17 cellular contexts compared by ENCODE assay signal in the genomic region with DNA sequence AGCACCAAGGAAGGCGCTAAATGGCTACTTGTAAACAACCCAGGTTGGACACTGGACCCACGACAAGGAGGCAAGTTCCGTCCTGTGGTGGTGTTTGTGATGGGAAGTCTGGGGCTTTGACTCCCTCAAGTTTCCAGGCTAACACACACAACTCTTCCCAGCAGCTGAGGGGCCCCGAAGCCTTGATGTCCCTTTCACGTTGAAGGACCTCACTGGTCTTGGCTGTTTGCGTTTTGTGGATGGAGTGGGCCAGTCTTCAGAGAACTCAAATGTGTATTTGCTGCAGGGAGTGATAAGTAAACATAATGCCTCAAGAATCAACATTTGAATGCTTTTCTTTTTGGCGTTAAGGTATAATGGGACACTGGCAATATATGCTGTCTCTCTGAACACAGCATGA.
DNase-seq lines count a peak whose midpoint lies in the region; ATAC-seq, FAIRE-seq and TF ChIP-seq lines count a peak whose summit lies in the region.
"Had no signal": no experiment of that assay in that cellular context is flagged by ENCODE, and none has a peak within 500 bp of the region (broad histone marks: within the 10 kb centered on the region; RNA-seq: fewer than 3 reads in every experiment).

No MANE protein-coding gene starts in this region.

- H3K4me2 ChIP-seq in H9 (ENCODE audit: insufficient read depth, insufficient read length, low read length), result no peak overlapping the region
- no peak overlapping the region for H3K4me2 ChIP-seq in neural progenitor cell

- TF ChIP-seq CTCF in H9 (conservative IDR thresholded peaks at IDR 0.05) (no peak), WTC11 (IDR thresholded peaks at IDR 0.05) (no peak), neural progenitor cell (IDR thresholded peaks at IDR 0.05) (no peak), D721Med (IDR thresholded peaks at IDR 0.05; ENCODE audit: insufficient read depth, missing control alignments) (no peak)

- H4K91ac ChIP-seq in H9 (ENCODE audit: insufficient read length, low read depth, low read length), result no peak overlapping the region

- no peak overlapping the region for H3K27ac ChIP-seq in H9 (ENCODE audit: insufficient read length, low read depth, low read length)
- no peak overlapping the region for H3K27ac ChIP-seq in neural progenitor cell
- H3K27ac ChIP-seq: C4-2B had no signal

- no peaks in the 10 kb centered on the region for H3K79me2 ChIP-seq in H9 (ENCODE audit: insufficient read depth, low read length)
- H3K79me2 ChIP-seq in neural progenitor cell (ENCODE audit: low read depth), result no peaks in the 10 kb centered on the region

- no peaks in the 10 kb centered on the region for H3K36me3 ChIP-seq in neural progenitor cell

- peaks cover 12% of the 10 kb centered on the region; the same call in 1 of the 2 replicates for H3K4me1 ChIP-seq in H9 (ENCODE audit: insufficient read depth, low read length)
- H3K4me1 ChIP-seq in neural progenitor cell, result peaks cover 22% of the 10 kb centered on the region

- no peaks in the 10 kb centered on the region; a peak in 1 of 7 replicates for H3K36me3 Mint-ChIP-seq in H9 (ENCODE audit: insufficient read depth in 1 of 3, low read depth in 3 of 3)
- H3K36me3 Mint-ChIP-seq in WTC11, result 0 out of 2 replicates have a peak, but pooled peaks cover 3% of the 10 kb centered on the region
- no peaks in the 10 kb centered on the region for H3K36me3 Mint-ChIP-seq in neural progenitor cell

- H3K4me1 Mint-ChIP-seq in H9, result peaks cover 47 to 51% of the 10 kb centered on the region in 2 experiments
- H3K4me1 Mint-ChIP-seq in WTC11, result peaks cover 60% of the 10 kb centered on the region
- H3K4me1 Mint-ChIP-seq in neural progenitor cell, result peaks cover 46% of the 10 kb centered on the region

- H2BK120ac ChIP-seq in H9 (ENCODE audit: low read depth, low read length, poor library complexity, severe bottlenecking), result no peak overlapping the region

- no peaks in the 10 kb centered on the region for H3K9me3 ChIP-seq in H9 (ENCODE audit: control insufficient read depth, low read depth, low read length)
- H3K9me3 ChIP-seq in neural progenitor cell (ENCODE audit: low read depth), result no peaks in the 10 kb centered on the region

- no peak overlapping the region for H2BK12ac ChIP-seq in H9 (ENCODE audit: insufficient read length, low read depth, low read length)

- H4K20me1 ChIP-seq in H9 (ENCODE audit: control insufficient read depth, insufficient read depth, insufficient read length) (no peaks in the 10 kb centered on the region), neural progenitor cell (ENCODE audit: low read depth) (no peaks in the 10 kb centered on the region)

- no CpG with 5 or more reads among the region's 7 CpGs for WGBS in H9 (ENCODE audit: extremely low coverage, insufficient read length, low lambda C conversion rate)

- H3K27ac Mint-ChIP-seq in H9, result peak overlapping the region; percentile 80 to 92 (median 86); a peak in 1 of 7 replicates
- H3K27ac Mint-ChIP-seq in WTC11, result peak overlapping the region; percentile 54
- H3K27ac Mint-ChIP-seq in neural progenitor cell, result peak overlapping the region; percentile 46
- H3K27ac Mint-ChIP-seq: CD4-positive, alpha-beta T cell had no signal

- H3K9ac ChIP-seq in H9 (ENCODE audit: extremely low read depth, insufficient read length, low read length) (no peak overlapping the region), neural progenitor cell (no peak overlapping the region)

- POLR2A ChIA-PET in WTC11 (lab: Charles Lee), result interaction anchor here (1.3 kb wide), 1 partner anchor 43 kb away, joined by 3 read pairs; no protein-coding TSS in a partner anchor

- H3K4me3 ChIP-seq in neural progenitor cell, result no peak overlapping the region

- CTCF ChIA-PET in WTC11 (lab: Charles Lee), result no interaction called here

- no peaks in the 10 kb centered on the region for H3K79me1 ChIP-seq in H9 (ENCODE audit: insufficient read depth, low read depth, low read length, poor library complexity, severe bottlenecking)

- no peak for DNase-seq in H9
- DNase-seq in WTC11 (ENCODE audit: low spot score), result no peak
- DNase-seq in neural progenitor cell (ENCODE audit: low spot score), result no peak
- no peak for DNase-seq in HUDEP-2 (lab: John Stamatoyannopoulos, UW; ENCODE audit: unreplicated experiment in 76 of 76)
- no peak for DNase-seq in D721Med (ENCODE audit: insufficient read length, low spot score)
- no peak for DNase-seq in NCI-H1930 (lab: John Stamatoyannopoulos, UW)
- DNase-seq: CD4-positive, alpha-beta T cell; CD8-positive, alpha-beta memory T cell; DMS53; DMS79 treated with DMSO at 0.1 percent for 48 hours; GF-D8; GOT3; H7 had no signal

- H2BK5ac ChIP-seq in H9 (ENCODE audit: insufficient read length, low read length), result no peak overlapping the region

- H3K18ac ChIP-seq in H9 (ENCODE audit: insufficient read length, low read depth, low read length), result no peak overlapping the region

- no peak overlapping the region for H3K23ac ChIP-seq in H9 (ENCODE audit: insufficient read length, low read depth, low read length)

- H3F3A ChIP-seq in neural progenitor cell (ENCODE audit: low read depth), result peaks cover 42% of the 10 kb centered on the region

- no peaks in the 10 kb centered on the region for H3K27me3 ChIP-seq in H9 (ENCODE audit: insufficient read depth, low read length)
- H3K27me3 ChIP-seq in neural progenitor cell, result no peaks in the 10 kb centered on the region

- no peak overlapping the region for H3K4me3 Mint-ChIP-seq in H9
- H3K4me3 Mint-ChIP-seq in WTC11, result no peak overlapping the region
- H3K4me3 Mint-ChIP-seq in neural progenitor cell, result no peak overlapping the region
- H3K4me3 Mint-ChIP-seq: CD4-positive, alpha-beta T cell; CD8-positive, alpha-beta memory T cell had no signal

- peak overlapping the region; percentile 51 for H2AK5ac ChIP-seq in H9 (ENCODE audit: insufficient read length, low read length)

- H3K56ac ChIP-seq in H9 (ENCODE audit: insufficient read length, low read depth, low read length), result no peak overlapping the region

- H3K4ac ChIP-seq in H9 (ENCODE audit: low read depth, low read length), result no peak overlapping the region

- H3K9me3 Mint-ChIP-seq in H9 (no peaks in the 10 kb centered on the region), WTC11 (no peaks in the 10 kb centered on the region), neural progenitor cell (no peaks in the 10 kb centered on the region)
- H3K9me3 Mint-ChIP-seq: CD4-positive, alpha-beta T cell; CD8-positive, alpha-beta memory T cell had no signal

- no peak overlapping the region for H3T11ph ChIP-seq in H9 (ENCODE audit: low read length)

- H2AFZ ChIP-seq in H9 (ENCODE audit: low read length), result no peak overlapping the region
- no peak overlapping the region for H2AFZ ChIP-seq in neural progenitor cell (replicated peaks)

- no peaks in the 10 kb centered on the region for H3K27me3 Mint-ChIP-seq in H9 (ENCODE audit: low read depth)
- peaks cover 4% of the 10 kb centered on the region for H3K27me3 Mint-ChIP-seq in WTC11 (ENCODE audit: low read depth)
- H3K27me3 Mint-ChIP-seq in neural progenitor cell (ENCODE audit: insufficient read depth, low read depth), result peaks cover 2% of the 10 kb centered on the region
- H3K27me3 Mint-ChIP-seq: CD4-positive, alpha-beta T cell; CD8-positive, alpha-beta memory T cell had no signal

- H4K5ac ChIP-seq in H9 (ENCODE audit: insufficient read length, low read depth, low read length), result no peak overlapping the region

- H2BK15ac ChIP-seq in H9 (ENCODE audit: low read depth, low read length), result no peak overlapping the region

- no peak for FAIRE-seq in D721Med (lab: Jason Lieb, UNC)
- FAIRE-seq: GM12891, GM18507 had no signal

- H3K14ac ChIP-seq in H9 (ENCODE audit: insufficient read depth, low read length), result no peak overlapping the region

- H3K23me2 ChIP-seq in H9 (ENCODE audit: insufficient read length, low read depth, low read length, poor library complexity, severe bottlenecking), result no peaks in the 10 kb centered on the region

- ATAC-seq in WTC11, result no peak
- ATAC-seq: HCT116 had no signal

- no peak overlapping the region for H2BK20ac ChIP-seq in H9 (ENCODE audit: low read depth, low read length, poor library complexity, severe bottlenecking)

- no peak overlapping the region for H4K8ac ChIP-seq in H9 (replicated peaks; ENCODE audit: insufficient read length, low read depth, low read length)

TF ChIP-seq in WTC11, 78 proteins besides CTCF, POLR2A, EP300 and RAD21:
- TF ChIP-seq CREB1 (CRISPR knock-in tag; IDR thresholded peaks at IDR 0.05) (no peak), ZNF263 (CRISPR knock-in tag; IDR thresholded peaks at IDR 0.05; ENCODE audit: low read depth) (no peak), HMGA2 (CRISPR knock-in tag; IDR thresholded peaks at IDR 0.05) (no peak), ZNF138 (CRISPR knock-in tag; conservative IDR thresholded peaks at IDR 0.05) (0 out of 2 replicates have a peak, but pooled peaks have one; percentile 55), NFYB (CRISPR knock-in tag; conservative IDR thresholded peaks at IDR 0.05; ENCODE audit: low read depth) (no peak)
